1 cellular context compared by ENCODE assay signal in genomic region chr13:113001251-113002140, GRCh38.
A peak's percentile ranks its signal among the peaks of the same experiment; 100 is the strongest.
TF ChIP-seq lines count a peak whose summit lies in the region.

No MANE protein-coding gene starts in this region.

TF ChIP-seq in HEK293, 187 proteins besides CTCF, POLR2A, EP300 and RAD21 (continued from another document):
- TF ChIP-seq HOXD13 (CRISPR knock-in tag; IDR thresholded peaks at IDR 0.05; ENCODE audit: borderline replicate concordance) (no peak), ZNF473 (tag by site-specific recombination; IDR thresholded peaks at IDR 0.05) (no peak), PRDM1 (tag by site-specific recombination; IDR thresholded peaks at IDR 0.05) (no peak), ZNF138 (tag by site-specific recombination; IDR thresholded peaks at IDR 0.05; ENCODE audit: borderline replicate concordance) (no peak), ZNF514 (tag by site-specific recombination; IDR thresholded peaks at IDR 0.05) (no peak), KLF9 (tag by site-specific recombination; IDR thresholded peaks at IDR 0.05; ENCODE audit: low read depth) (0 out of 2 replicates have a peak, but pooled peaks have one; percentile 32), ZNF549 (tag by site-specific recombination; IDR thresholded peaks at IDR 0.05) (no peak), ZNF571 (tag by site-specific recombination; IDR thresholded peaks at IDR 0.05) (no peak), SETDB1 (IDR thresholded peaks at IDR 0.05; ENCODE audit: insufficient read length, low read length) (no peak), ZNF558 (tag by site-specific recombination; IDR thresholded peaks at IDR 0.05) (no peak), SP7 (tag by site-specific recombination; IDR thresholded peaks at IDR 0.05) (peak; percentile 57), ZNF433 (tag by site-specific recombination; IDR thresholded peaks at IDR 0.05; ENCODE audit: low read depth) (no peak), ZNF292 (tag by site-specific recombination; IDR thresholded peaks at IDR 0.05; ENCODE audit: borderline replicate concordance, low read depth) (no peak), ZNF394 (tag by site-specific recombination; IDR thresholded peaks at IDR 0.05; ENCODE audit: borderline replicate concordance) (peak; percentile 71; the same call in 1 of the 2 replicates), SP3 (tag by site-specific recombination; IDR thresholded peaks at IDR 0.05) (no peak), MYNN (tag by site-specific recombination; IDR thresholded peaks at IDR 0.05; ENCODE audit: borderline replicate concordance) (no peak), ZNF426 (tag by site-specific recombination; IDR thresholded peaks at IDR 0.05) (no peak), EGR2 (tag by site-specific recombination; IDR thresholded peaks at IDR 0.05; ENCODE audit: low read depth) (peak; percentile 46; the same call in 1 of the 2 replicates), ZNF274 (IDR thresholded peaks at IDR 0.05; ENCODE audit: low read length) (no peak), ZNF274 (tag by site-specific recombination; IDR thresholded peaks at IDR 0.05; ENCODE audit: borderline replicate concordance) (no peak), KLF10 (tag by site-specific recombination; IDR thresholded peaks at IDR 0.05) (no peak), KLF16 (tag by site-specific recombination; IDR thresholded peaks at IDR 0.05) (no peak), ZNF24 (tag by site-specific recombination; IDR thresholded peaks at IDR 0.05) (no peak), ZBTB10 (tag by site-specific recombination; IDR thresholded peaks at IDR 0.05) (no peak), ZNF777 (tag by site-specific recombination; IDR thresholded peaks at IDR 0.05; ENCODE audit: borderline replicate concordance) (no peak)
- TF ChIP-seq, protein P1, sequence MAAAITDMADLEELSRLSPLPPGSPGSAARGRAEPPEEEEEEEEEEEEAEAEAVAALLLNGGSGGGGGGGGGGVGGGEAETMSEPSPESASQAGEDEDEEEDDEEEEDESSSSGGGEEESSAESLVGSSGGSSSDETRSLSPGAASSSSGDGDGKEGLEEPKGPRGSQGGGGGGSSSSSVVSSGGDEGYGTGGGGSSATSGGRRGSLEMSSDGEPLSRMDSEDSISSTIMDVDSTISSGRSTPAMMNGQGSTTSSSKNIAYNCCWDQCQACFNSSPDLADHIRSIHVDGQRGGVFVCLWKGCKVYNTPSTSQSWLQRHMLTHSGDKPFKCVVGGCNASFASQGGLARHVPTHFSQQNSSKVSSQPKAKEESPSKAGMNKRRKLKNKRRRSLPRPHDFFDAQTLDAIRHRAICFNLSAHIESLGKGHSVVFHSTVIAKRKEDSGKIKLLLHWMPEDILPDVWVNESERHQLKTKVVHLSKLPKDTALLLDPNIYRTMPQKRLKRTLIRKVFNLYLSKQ (tag by site-specific recombination; IDR thresholded peaks at IDR 0.05; ENCODE audit: borderline replicate concordance): no peak
- TF ChIP-seq, protein P2, sequence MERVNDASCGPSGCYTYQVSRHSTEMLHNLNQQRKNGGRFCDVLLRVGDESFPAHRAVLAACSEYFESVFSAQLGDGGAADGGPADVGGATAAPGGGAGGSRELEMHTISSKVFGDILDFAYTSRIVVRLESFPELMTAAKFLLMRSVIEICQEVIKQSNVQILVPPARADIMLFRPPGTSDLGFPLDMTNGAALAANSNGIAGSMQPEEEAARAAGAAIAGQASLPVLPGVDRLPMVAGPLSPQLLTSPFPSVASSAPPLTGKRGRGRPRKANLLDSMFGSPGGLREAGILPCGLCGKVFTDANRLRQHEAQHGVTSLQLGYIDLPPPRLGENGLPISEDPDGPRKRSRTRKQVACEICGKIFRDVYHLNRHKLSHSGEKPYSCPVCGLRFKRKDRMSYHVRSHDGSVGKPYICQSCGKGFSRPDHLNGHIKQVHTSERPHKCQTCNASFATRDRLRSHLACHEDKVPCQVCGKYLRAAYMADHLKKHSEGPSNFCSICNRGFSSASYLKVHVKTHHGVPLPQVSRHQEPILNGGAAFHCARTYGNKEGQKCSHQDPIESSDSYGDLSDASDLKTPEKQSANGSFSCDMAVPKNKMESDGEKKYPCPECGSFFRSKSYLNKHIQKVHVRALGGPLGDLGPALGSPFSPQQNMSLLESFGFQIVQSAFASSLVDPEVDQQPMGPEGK (tag by site-specific recombination; IDR thresholded peaks at IDR 0.05): no peak
- TF ChIP-seq, protein P3, sequence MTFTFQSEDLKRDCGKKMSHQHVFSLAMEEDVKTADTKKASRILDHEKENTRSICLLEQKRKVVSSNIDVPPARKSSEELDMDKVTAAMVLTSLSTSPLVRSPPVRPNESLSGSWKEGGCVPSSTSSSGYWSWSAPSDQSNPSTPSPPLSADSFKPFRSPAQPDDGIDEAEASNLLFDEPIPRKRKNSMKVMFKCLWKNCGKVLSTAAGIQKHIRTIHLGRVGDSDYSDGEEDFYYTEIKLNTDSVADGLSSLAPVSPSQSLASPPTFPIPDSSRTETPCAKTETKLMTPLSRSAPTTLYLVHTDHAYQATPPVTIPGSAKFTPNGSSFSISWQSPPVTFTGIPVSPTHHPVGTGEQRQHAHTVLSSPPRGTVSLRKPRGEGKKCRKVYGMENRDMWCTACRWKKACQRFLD (tag by site-specific recombination; IDR thresholded peaks at IDR 0.05): no peak
